ENCODE assay signal across 9 cellular contexts in the genomic region with DNA sequence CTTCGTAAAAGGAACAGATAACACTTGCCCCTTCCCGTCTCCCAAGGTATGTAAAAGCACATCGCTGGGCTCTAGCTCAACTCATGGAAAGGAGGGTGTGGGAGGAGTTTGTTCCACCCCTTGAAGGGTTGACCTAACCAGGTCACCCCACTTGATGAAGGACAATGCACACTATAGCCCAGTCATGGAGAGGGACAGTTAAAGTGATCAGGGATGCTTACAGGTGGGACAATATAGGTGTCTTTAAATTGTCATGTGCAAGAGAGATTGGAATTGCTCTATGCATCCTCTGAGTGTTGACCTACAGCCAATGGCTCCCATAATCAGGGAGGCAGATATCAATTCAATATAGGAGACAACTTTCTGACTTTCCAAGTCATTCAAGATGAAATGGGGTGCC.
"Had no signal": no experiment of that assay in that cellular context is flagged by ENCODE, and none has a peak within 500 bp of the region (broad histone marks: within the 10 kb centered on the region; RNA-seq: fewer than 3 reads in every experiment).

No MANE protein-coding gene starts in this region.

- DNase-seq: H9, HFFc6, KBM-7 had no signal

- H3K9me3 Mint-ChIP-seq: H9, IgD-negative memory B cell had no signal

- ATAC-seq: GM23338, HCT116, HepG2 had no signal

- H3K27ac ChIP-seq: HL-60, KMS-11 had no signal

- H3K9ac ChIP-seq: KMS-11 had no signal

- H3K27ac Mint-ChIP-seq: GM23338, H9, HFFc6, IgD-negative memory B cell had no signal

- H3K4me3 ChIP-seq: GM23338 had no signal

- H3K4me2 ChIP-seq: GM23338, KMS-11 had no signal

- H3K4me3 Mint-ChIP-seq: GM23338, H9, HFFc6, IgD-negative memory B cell had no signal
